22 cellular contexts compared by ENCODE assay signal in genomic region chr4:42083816-42084215, GRCh38.
"Had no signal": no experiment of that assay in that cellular context is flagged by ENCODE, and none has a peak within 500 bp of the region (broad histone marks: within the 10 kb centered on the region; RNA-seq: fewer than 3 reads in every experiment).

No MANE protein-coding gene starts in this region.

- H3K27ac ChIP-seq: gastroesophageal sphincter, heart right ventricle, left ventricle myocardium inferior, right atrium auricular region, tibial nerve, vagina had no signal

- H3K36me3 ChIP-seq: vagina had no signal

- H3K9me3 ChIP-seq: gastroesophageal sphincter, heart right ventricle, left ventricle myocardium inferior, right atrium auricular region, tibial nerve, vagina had no signal

- H3K4me3 Mint-ChIP-seq: activated CD4-positive, alpha-beta T cell treated with anti-CD3 and anti-CD28 coated beads, Interleukin-2, amount 10 ng/mL, durations not matched to agents 7 days and 5 days; activated CD8-positive, alpha-beta T cell treated with anti-CD3 and anti-CD28 coated beads, Interleukin-2, amount 10 ng/mL, durations not matched to agents 7 days and 5 days; activated naive CD8-positive, alpha-beta T cell treated with anti-CD3 and anti-CD28 coated beads, Interleukin-2, amount 50 U/mL, for 24 hours; activated T-cell treated with anti-CD3 and anti-CD28 coated beads, Interleukin-2, amount 50 U/mL, for 24 hours; dendritic cell treated with granulocyte-macrophage colony-stimulating factor and Interleukin-4, amounts not matched to agents 40 ng/mL and 50 ng/mL, for 4 days; effector memory CD8-positive, alpha-beta T cell; immature natural killer cell had no signal

- H3K27me3 Mint-ChIP-seq: activated CD4-positive, alpha-beta T cell treated with anti-CD3 and anti-CD28 coated beads, Interleukin-2, amount 10 ng/mL, durations not matched to agents 7 days and 5 days; activated naive CD8-positive, alpha-beta T cell treated with anti-CD3 and anti-CD28 coated beads, Interleukin-2, amount 50 U/mL, for 24 hours; activated T-cell treated with anti-CD3 and anti-CD28 coated beads, Interleukin-2, amount 50 U/mL, for 24 hours; dendritic cell treated with granulocyte-macrophage colony-stimulating factor and Interleukin-4, amounts not matched to agents 40 ng/mL and 50 ng/mL, for 4 days; effector memory CD8-positive, alpha-beta T cell; progenitor cell of endocrine pancreas had no signal

- H3K9me3 Mint-ChIP-seq: activated CD4-positive, alpha-beta T cell treated with anti-CD3 and anti-CD28 coated beads, Interleukin-2, amount 10 ng/mL, durations not matched to agents 7 days and 5 days; activated naive CD8-positive, alpha-beta T cell treated with anti-CD3 and anti-CD28 coated beads, Interleukin-2, amount 50 U/mL, for 24 hours; activated T-cell treated with anti-CD3 and anti-CD28 coated beads, Interleukin-2, amount 50 U/mL, for 24 hours; activated T-helper 2 cell treated with anti-CD3 and anti-CD28 coated beads, Interferon-gamma antibody, Interleukin-2, Interleukin-4, amounts not matched to agents 10 μg/mL and 5 μg/mL and 100 μg/mL, durations not matched to agents 14 hours and 24 hours and 36 hours; dendritic cell treated with granulocyte-macrophage colony-stimulating factor and Interleukin-4, amounts not matched to agents 40 ng/mL and 50 ng/mL, for 4 days; effector memory CD8-positive, alpha-beta T cell; immature natural killer cell had no signal

- H3K4me3 ChIP-seq: gastroesophageal sphincter, heart right ventricle, left ventricle myocardium inferior, right atrium auricular region, tibial nerve, vagina had no signal

- H3K4me1 Mint-ChIP-seq: activated CD4-positive, alpha-beta T cell treated with anti-CD3 and anti-CD28 coated beads, Interleukin-2, amount 10 ng/mL, durations not matched to agents 7 days and 5 days; activated naive CD8-positive, alpha-beta T cell treated with anti-CD3 and anti-CD28 coated beads, Interleukin-2, amount 50 U/mL, for 24 hours; immature natural killer cell had no signal

- H3K27me3 ChIP-seq: gastroesophageal sphincter, heart right ventricle, right atrium auricular region, tibial nerve, vagina had no signal

- H3K27ac Mint-ChIP-seq: activated CD4-positive, alpha-beta T cell treated with anti-CD3 and anti-CD28 coated beads, Interleukin-2, amount 10 ng/mL, durations not matched to agents 7 days and 5 days; activated CD8-positive, alpha-beta T cell treated with anti-CD3 and anti-CD28 coated beads, Interleukin-2, amount 10 ng/mL, durations not matched to agents 7 days and 5 days; activated naive CD8-positive, alpha-beta T cell treated with anti-CD3 and anti-CD28 coated beads, Interleukin-2, amount 50 U/mL, for 24 hours; activated T-cell treated with anti-CD3 and anti-CD28 coated beads, Interleukin-2, amount 50 U/mL, for 24 hours; activated T-helper 2 cell treated with anti-CD3 and anti-CD28 coated beads, Interferon-gamma antibody, Interleukin-2, Interleukin-4, amounts not matched to agents 10 μg/mL and 5 μg/mL and 100 μg/mL, durations not matched to agents 14 hours and 24 hours and 36 hours; dendritic cell treated with granulocyte-macrophage colony-stimulating factor and Interleukin-4, amounts not matched to agents 40 ng/mL and 50 ng/mL, for 4 days; effector memory CD8-positive, alpha-beta T cell; progenitor cell of endocrine pancreas had no signal

- H3K4me1 ChIP-seq: gastroesophageal sphincter, heart right ventricle, left ventricle myocardium inferior, right atrium auricular region, tibial nerve, vagina had no signal

- DNase-seq: activated CD4-positive, alpha-beta T cell treated with anti-CD3 and anti-CD28 coated beads, Interleukin-2, amount 10 ng/mL, durations not matched to agents 7 days and 5 days; activated CD8-positive, alpha-beta T cell treated with anti-CD3 and anti-CD28 coated beads, Interleukin-2, amount 10 ng/mL, durations not matched to agents 7 days and 5 days; activated naive CD4-positive, alpha-beta T cell treated with Interleukin-2 at 50 U/mL for 16 hours; activated naive CD8-positive, alpha-beta T cell treated with anti-CD3 and anti-CD28 coated beads, Interleukin-2, amount 50 U/mL, for 24 hours; activated T-cell treated with anti-CD3 and anti-CD28 coated beads, Interleukin-2, amount 50 U/mL, for 24 hours; effector memory CD8-positive, alpha-beta T cell; heart right ventricle; immature natural killer cell; kidney glomerular epithelial cell; left ventricle myocardium inferior; occipital lobe; stimulated activated CD4-positive, alpha-beta T cell treated with anti-CD3 and anti-CD28 coated beads, Interleukin-2, amount 100 ng/mL, for 24 hours; stimulated activated naive CD8-positive, alpha-beta T cell treated with anti-CD3 and anti-CD28 coated beads, Interleukin-15, Interleukin-2, amounts not matched to agents 100 U/mL and 50 U/mL, for 24 hours; substantia nigra; T1000 had no signal
